ENCODE assay signal across 20 cellular contexts in genomic region chr6:150202404-150202803, GRCh38. TPM values are rescaled to one million over a fixed set of nuclear protein-coding genes. Genes with fewer than 3 reads are reported as not detected.
DNase-seq lines count a peak whose midpoint lies in the region; ATAC-seq and TF ChIP-seq lines count a peak whose summit lies in the region.
"Had no signal": no experiment of that assay in that cellular context is flagged by ENCODE, and none has a peak within 500 bp of the region (broad histone marks: within the 10 kb centered on the region; RNA-seq: fewer than 3 reads in every experiment).

No MANE protein-coding gene starts in this region.

- H3K36me3 ChIP-seq in HCT116 (ENCODE audit: control insufficient read depth in 1 of 2, insufficient read depth in 2 of 2, low read length in 2 of 2) = no peaks in the 10 kb centered on the region
- no peaks in the 10 kb centered on the region for H3K36me3 ChIP-seq in colonic mucosa
- H3K36me3 ChIP-seq in spleen = no peaks in the 10 kb centered on the region

- BruUV-seq in HCT116 (replicated peaks; lab: Mats Ljungman, UMichigan) = no TSS peak

- TF ChIP-seq POLR2A in HCT116 (IDR thresholded peaks at IDR 0.05; ENCODE audit: borderline replicate concordance, extremely low read depth, insufficient read depth, insufficient read length) = no peak
- no peak for TF ChIP-seq POLR2A in spleen (IDR thresholded peaks at IDR 0.05)

- WGBS in spleen, 5 donors = 90 to 96% (median 93%) methylated on average over 8 of the region's 8 CpGs

- in situ Hi-C loops in GM13977 (cut with MboI; ENCODE audit: low pct_unique_long_range_greater_than_20kb, low sequenced_read_pairs, unreplicated experiment) = no loop called here

- peak; percentile 78 for ATAC-seq in HCT116
- ATAC-seq in left colon = peak; percentile 75
- ATAC-seq in HG03039 (IDR thresholded peaks at IDR 0.05; ENCODE audit: unreplicated experiment) = no peak
- no peak for ATAC-seq in GM19035 (IDR thresholded peaks at IDR 0.05; ENCODE audit: unreplicated experiment)
- ATAC-seq in HG03442 (IDR thresholded peaks at IDR 0.05; ENCODE audit: unreplicated experiment) = no peak
- ATAC-seq: sciatic nerve had no signal

- TF ChIP-seq RAD21 in HCT116 (IDR thresholded peaks at IDR 0.05; ENCODE audit: low read depth) = no peak

- H3K79me2 ChIP-seq in HCT116 (ENCODE audit: insufficient read depth, low read length) = no peaks in the 10 kb centered on the region

- intact Hi-C loops in HCT116 (cut with micrococcal nuclease) = no loop called here
- intact Hi-C loops in colonic mucosa (cut with DNase I) = no loop called here
- intact Hi-C loops in left colon (cut with DNase I, micrococcal nuclease) = no loop called here
- intact Hi-C loops in spleen (cut with DNase I; ENCODE audit: low total_unique reads) = no loop called here

- CTCF ChIA-PET in HCT116 (lab: Charles Lee) = no interaction called here

- DNase-seq in HCT116 (ENCODE audit: low read depth, low spot score) (no peak), colonic mucosa (peak; percentile 79), left colon (peak; percentile 53 to 78), spleen (peak; percentile 66), GM13977 (ENCODE audit: low spot score) (no peak)
- DNase-seq: activated CD4-positive, alpha-beta T cell treated with anti-CD3 and anti-CD28 coated beads for 48 hours; activated CD8-positive, alpha-beta memory T cell treated with anti-CD3 and anti-CD28 coated beads, Interleukin-2, amount 50 U/mL, for 48 hours; activated gamma-delta T cell treated with Interleukin-2 at 50 U/mL for 16 hours; mesendoderm; MV-4-11; NCI-H2029; stimulated activated CD4-positive, alpha-beta T cell treated with anti-CD3 and anti-CD28 coated beads, Interleukin-2, amount 100 ng/mL, for 48 hours; testis had no signal

- no peak overlapping the region for H2AFZ ChIP-seq in HCT116 (ENCODE audit: low read depth, low read length, poor library complexity, severe bottlenecking)

- RAD21 ChIA-PET in HCT116 (lab: Charles Lee; ENCODE audit: low non-redundant PET in 1 of 2, low total read pairs in 2 of 2, uncharacterized antibody in 2 of 2, unreplicated experiment in 2 of 2) = no interaction called here

- H3K4me2 ChIP-seq in HCT116 (ENCODE audit: low read length) = peak overlapping the region; percentile 64

- TF ChIP-seq CTCF in HCT116 (IDR thresholded peaks at IDR 0.05 in 2 of 3, conservative IDR thresholded peaks at IDR 0.05 in 1 of 3; ENCODE audit: borderline replicate concordance in 1 of 3, insufficient read depth in 1 of 3, low read depth in 2 of 3, low read length in 2 of 3) = no peak
- TF ChIP-seq CTCF in colonic mucosa (IDR thresholded peaks at IDR 0.05) = no peak
- no peak for TF ChIP-seq CTCF in spleen (IDR thresholded peaks at IDR 0.05 in 8 of 11, conservative IDR thresholded peaks at IDR 0.05 in 3 of 11)
- no peak for TF ChIP-seq CTCF in GM13977 (IDR thresholded peaks at IDR 0.05; ENCODE audit: extremely low read depth, insufficient read depth, missing control alignments)

- H3K9ac ChIP-seq in HCT116 (ENCODE audit: low read length) (no peak overlapping the region), colonic mucosa (ENCODE audit: low read depth in 2 of 2, low read length in 2 of 2) (peak overlapping the region; percentile 53 to 69)

- POLR2A ChIA-PET in HCT116 (lab: Charles Lee) = no interaction called here

- H3K27me3 ChIP-seq in HCT116 (ENCODE audit: insufficient read depth, low read length) (no peaks in the 10 kb centered on the region), colonic mucosa (no peaks in the 10 kb centered on the region), spleen (replicated peaks in 1 of 7) (peaks cover 0 to 25% (median 0%) of the 10 kb centered on the region in 7 donors)
- H3K27me3 ChIP-seq: testis had no signal

- H4K20me1 ChIP-seq in HCT116 (ENCODE audit: insufficient read depth) = no peaks in the 10 kb centered on the region

- no peaks in the 10 kb centered on the region for H3K9me2 ChIP-seq in HCT116 (ENCODE audit: insufficient read depth)

- no peak overlapping the region for H3K4me3 ChIP-seq in HCT116 (replicated peaks in 1 of 2; ENCODE audit: low read depth in 1 of 2, low read length in 2 of 2)
- no peak overlapping the region for H3K4me3 ChIP-seq in colonic mucosa
- no peak overlapping the region for H3K4me3 ChIP-seq in spleen
- H3K4me3 ChIP-seq: testis had no signal

- H3K9me3 ChIP-seq in HCT116 (ENCODE audit: control insufficient read depth in 1 of 2, insufficient read depth in 1 of 2, low read depth in 1 of 2, low read length in 2 of 2) (no peaks in the 10 kb centered on the region), colonic mucosa (no peaks in the 10 kb centered on the region), spleen (no peaks in the 10 kb centered on the region)
- H3K9me3 ChIP-seq: testis had no signal

- peak overlapping the region; percentile 8; the same call in 1 of the 2 replicates for H3K27ac ChIP-seq in HCT116 (ENCODE audit: low read depth, low read length)
- peak overlapping the region; percentile 88 for H3K27ac ChIP-seq in colonic mucosa
- no peak overlapping the region for H3K27ac ChIP-seq in spleen
- H3K27ac ChIP-seq: testis had no signal

- H3K4me1 ChIP-seq in HCT116 (ENCODE audit: control insufficient read depth in 1 of 2, insufficient read depth in 2 of 2, low read length in 2 of 2) (peaks cover 10 to 20% of the 10 kb centered on the region in 2 experiments), colonic mucosa (peaks cover 6% of the 10 kb centered on the region), spleen (peaks cover 0 to 16% (median 8%) of the 10 kb centered on the region in 6 donors)

TF ChIP-seq in HCT116, 20 proteins besides CTCF, POLR2A, EP300 and RAD21 (continues in another document):
- TF ChIP-seq SRF (IDR thresholded peaks at IDR 0.05; ENCODE audit: low read depth) (no peak), JUND (IDR thresholded peaks at IDR 0.05) (peak; percentile 65; the same call in 1 of the 2 replicates), EGR1 (IDR thresholded peaks at IDR 0.05; ENCODE audit: low read depth) (no peak), ZFX (IDR thresholded peaks at IDR 0.05) (no peak), POLR2AphosphoS5 (IDR thresholded peaks at IDR 0.05; ENCODE audit: low read depth, low read length) (no peak), ZBTB33 (IDR thresholded peaks at IDR 0.05; ENCODE audit: extremely low read depth, insufficient replicate concordance, low read length) (no peak), SIN3A (IDR thresholded peaks at IDR 0.05; ENCODE audit: low read depth) (no peak), TCF7L2 (IDR thresholded peaks at IDR 0.05; ENCODE audit: borderline replicate concordance, extremely low read depth, insufficient read depth, insufficient read length) (no peak), FOSL1 (IDR thresholded peaks at IDR 0.05; ENCODE audit: low read depth) (peak; percentile 67), ZNF274 (IDR thresholded peaks at IDR 0.05; ENCODE audit: low read depth, low read length) (no peak), CEBPB (IDR thresholded peaks at IDR 0.05; ENCODE audit: low read depth) (no peak), ELF1 (IDR thresholded peaks at IDR 0.05; ENCODE audit: borderline replicate concordance, low read depth) (no peak), REST (IDR thresholded peaks at IDR 0.05; ENCODE audit: low read depth) (no peak), EZH2 (IDR thresholded peaks at IDR 0.05) (no peak)
- TF ChIP-seq, protein P1, sequence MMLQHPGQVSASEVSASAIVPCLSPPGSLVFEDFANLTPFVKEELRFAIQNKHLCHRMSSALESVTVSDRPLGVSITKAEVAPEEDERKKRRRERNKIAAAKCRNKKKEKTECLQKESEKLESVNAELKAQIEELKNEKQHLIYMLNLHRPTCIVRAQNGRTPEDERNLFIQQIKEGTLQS (IDR thresholded peaks at IDR 0.05) = no peak

RNA-seq across cellular contexts. Expression of gene PPP1R14C, which starts 59.6 kb away (rescaled TPM):
- 7.8 TPM for total RNA-seq in HCT116 (2021; ENCODE audit: unreplicated experiment)
- 4.1 and 5.2 TPM in 2 replicates for polyA plus RNA-seq in HCT116 (2012)
- total RNA-seq in colonic mucosa = 10 to 100 TPM; 23.7 to 27.3 TPM
- 10 to 100 TPM; 28.9 to 40.0 TPM for total RNA-seq in left colon
- under 1 TPM in 4 of 7 donors, not detected in 3; 0.13 to 0.39 (median 0.25) TPM for total RNA-seq in spleen
- under 1 TPM in 2 of 3 donors, not detected in 1; 0.06 to 0.13 TPM for polyA plus RNA-seq in spleen
- total RNA-seq: HepG2, NCI-H460 had no signal
- polyA plus RNA-seq: fibroblast of lung, HepG2 had no signal

Comparison
In these comparisons a context has a peak if more than half of its experiments do, and no peak if none do; other contexts are left out.
1. ATAC-seq: peak in HCT116 (single experiment) and left colon (single experiment); none in HG03039 (single experiment), GM19035 (single experiment) and HG03442 (single experiment).
2. DNase-seq: peak in colonic mucosa (single experiment), left colon (2 of 2) and spleen (single experiment); none in HCT116 (single experiment) and GM13977 (single experiment).
3. H3K27ac ChIP-seq: peak in HCT116 (single experiment) and colonic mucosa (single experiment); none in spleen (0 of 8).